ENCODE assay signal across 8 cellular contexts in genomic region chr9:135087489-135087791, GRCh38. TPM values are rescaled to one million over a fixed set of nuclear protein-coding genes. Genes with fewer than 3 reads are reported as not detected.
DNase-seq lines count a peak whose midpoint lies in the region; ATAC-seq and TF ChIP-seq lines count a peak whose summit lies in the region.

Gene OLFM1, plus strand, starts transcription at chr9:135087668. Its CDS starts 322 bp downstream, at chr9:135087990.

- H3K4me1 Mint-ChIP-seq in neural progenitor cell: peaks cover 13% of the 10 kb centered on the region

- H3K4me2 ChIP-seq in neural progenitor cell (peak within 1 kb of the TSS; percentile 88), MM.1S (ENCODE audit: low read depth, low read length) (no peak within 1 kb of the TSS)

- peak within 1 kb of the TSS; percentile 48 for H3K4me3 ChIP-seq in neural progenitor cell
- no peak within 1 kb of the TSS for H3K4me3 ChIP-seq in MM.1S (ENCODE audit: low read length)

- H3K27me3 ChIP-seq in foreskin keratinocyte (peaks cover 39% of the 10 kb centered on the region), neural progenitor cell (peaks cover 64% of the 10 kb centered on the region), MM.1S (replicated peaks; ENCODE audit: insufficient read depth, low read length) (peaks cover 71% of the 10 kb centered on the region)

- peaks cover 5% of the 10 kb centered on the region for H3K36me3 Mint-ChIP-seq in neural progenitor cell

- H4K20me1 ChIP-seq in neural progenitor cell (ENCODE audit: low read depth) (peaks cover 63% of the 10 kb centered on the region), MM.1S (ENCODE audit: insufficient read depth, low read length) (no peaks in the 10 kb centered on the region)

- H3K27me3 Mint-ChIP-seq in neural progenitor cell (ENCODE audit: insufficient read depth, low read depth): peaks cover 37% of the 10 kb centered on the region

- H3K27ac ChIP-seq in foreskin keratinocyte: no peak within 1 kb of the TSS
- no peak within 1 kb of the TSS for H3K27ac ChIP-seq in neural progenitor cell
- no peak within 1 kb of the TSS for H3K27ac ChIP-seq in MM.1S (ENCODE audit: low read length)

- H3K9ac ChIP-seq in neural progenitor cell (no peak within 1 kb of the TSS), MM.1S (ENCODE audit: low read length) (no peak within 1 kb of the TSS)

- DNase-seq in COLO668 (lab: John Stamatoyannopoulos, UW; ENCODE audit: unreplicated experiment) (peak; percentile 29), HS-5 (ENCODE audit: low read depth) (peak; percentile 24), foreskin keratinocyte (peak in 1 of 2 donors; percentile 25), neural progenitor cell (ENCODE audit: low spot score) (peak; percentile 92), MM.1S (no peak)
- peak; percentile 54 to 68 for DNase-seq in activated CD4-positive, alpha-beta T cell treated with anti-CD3 and anti-CD28 coated beads, Interleukin-2, amount 50 U/mL, for 48 hours

- no peaks in the 10 kb centered on the region for H3K36me3 ChIP-seq in neural progenitor cell
- no peaks in the 10 kb centered on the region for H3K36me3 ChIP-seq in MM.1S (replicated peaks; ENCODE audit: insufficient read depth, low read length)

- H3K9me2 ChIP-seq in MM.1S (replicated peaks; ENCODE audit: insufficient read depth, low read length): no peaks in the 10 kb centered on the region

- H2AFZ ChIP-seq in neural progenitor cell (replicated peaks): no peak within 1 kb of the TSS
- H2AFZ ChIP-seq in MM.1S (ENCODE audit: low read length): no peak within 1 kb of the TSS

- ATAC-seq in foreskin keratinocyte (peak; percentile 50), HG03457 (IDR thresholded peaks at IDR 0.05; ENCODE audit: unreplicated experiment) (no peak), HG03520 (IDR thresholded peaks at IDR 0.05; ENCODE audit: unreplicated experiment) (no peak)

- peak; percentile 68 for TF ChIP-seq CTCF in foreskin keratinocyte (conservative IDR thresholded peaks at IDR 0.05)
- TF ChIP-seq CTCF in neural progenitor cell (IDR thresholded peaks at IDR 0.05): peak; percentile 83
- no peak for TF ChIP-seq CTCF in MM.1S (IDR thresholded peaks at IDR 0.05; ENCODE audit: low read length)

- H3K4me3 Mint-ChIP-seq in neural progenitor cell: peak within 1 kb of the TSS; percentile 77

- H3K79me2 ChIP-seq in neural progenitor cell (ENCODE audit: low read depth) (no peaks in the 10 kb centered on the region), MM.1S (ENCODE audit: low read length) (no peaks in the 10 kb centered on the region)

- H3F3A ChIP-seq in neural progenitor cell (ENCODE audit: low read depth): peaks cover 5% of the 10 kb centered on the region
- no peaks in the 10 kb centered on the region for H3F3A ChIP-seq in MM.1S (ENCODE audit: insufficient read depth, low read length)

- H3K9me3 Mint-ChIP-seq in neural progenitor cell: no peaks in the 10 kb centered on the region

- H3K9me3 ChIP-seq in neural progenitor cell (ENCODE audit: low read depth) (no peaks in the 10 kb centered on the region), MM.1S (replicated peaks; ENCODE audit: insufficient read depth, low read length) (no peaks in the 10 kb centered on the region)

- H3K27ac Mint-ChIP-seq in neural progenitor cell: no peak within 1 kb of the TSS

- H3K4me1 ChIP-seq in foreskin keratinocyte (no peaks in the 10 kb centered on the region), neural progenitor cell (peaks cover 5% of the 10 kb centered on the region), MM.1S (ENCODE audit: low read length) (no peaks in the 10 kb centered on the region)

RNA-seq across cellular contexts. Expression of gene OLFM1, which starts in this region (rescaled TPM):
- total RNA-seq in foreskin keratinocyte (0.07 and 0.21 TPM in 2 replicates), neural progenitor cell (ENCODE audit: low replicate concordance) (4.0 and 6.6 TPM in 2 replicates)
- 0.10 and 0.29 TPM in 2 replicates for polyA plus RNA-seq in foreskin keratinocyte

Comparison
In these comparisons a context has a peak if more than half of its experiments do, and no peak if none do; other contexts are left out.
1. Peak in ATAC-seq in foreskin keratinocyte; RNA of the gene not detected or under 1 TPM.